Comparison of ENCODE assay signal across 9 cellular contexts in genomic region chr12:21773263-21773741, GRCh38. TPM values are rescaled to one million over a fixed set of nuclear protein-coding genes. Genes with fewer than 3 reads are reported as not detected.
DNase-seq lines count a peak whose midpoint lies in the region; ATAC-seq, FAIRE-seq and TF ChIP-seq lines count a peak whose summit lies in the region.
"Had no signal": no experiment of that assay in that cellular context is flagged by ENCODE, and none has a peak within 500 bp of the region (broad histone marks: within the 10 kb centered on the region; RNA-seq: fewer than 3 reads in every experiment).

No MANE protein-coding gene starts in this region.

- no peak for FAIRE-seq in pancreas (lab: Jason Lieb, UNC)

- H3K27ac ChIP-seq in DND-41 (ENCODE audit: low read length): no peak overlapping the region
- peak overlapping the region in 3 of 4 donors; percentile 0 to 94 (median 93) for H3K27ac ChIP-seq in pancreas
- H3K27ac ChIP-seq: HL-60 had no signal

- H3K36me3 ChIP-seq in DND-41 (ENCODE audit: insufficient read depth, low read length) (no peaks in the 10 kb centered on the region), pancreas (no peaks in the 10 kb centered on the region)

- 10 to 23% methylated on average over 23 of the region's 23 CpGs for WGBS in pancreas, 2 donors

- H3K4me3 ChIP-seq in DND-41 (ENCODE audit: low read depth in 1 of 2, low read length in 2 of 2) (no peak overlapping the region), fibroblast of the aortic adventitia (ENCODE audit: low read depth, low read length) (peak overlapping the region; percentile 73), pancreas (peak overlapping the region; percentile 33 to 68 (median 44))

- H3K9me3 ChIP-seq in DND-41 (ENCODE audit: insufficient read depth, low read length, severe bottlenecking) (no peaks in the 10 kb centered on the region), pancreas (no peaks in the 10 kb centered on the region)

- no peak overlapping the region for H3K9ac ChIP-seq in DND-41 (ENCODE audit: low read depth, low read length)

- TF ChIP-seq CTCF in DND-41 (IDR thresholded peaks at IDR 0.05; ENCODE audit: borderline replicate concordance, extremely low read depth, low read length, poor library complexity, severe bottlenecking): peak; percentile 27
- peak; percentile 26 for TF ChIP-seq CTCF in fibroblast of the aortic adventitia (IDR thresholded peaks at IDR 0.05; ENCODE audit: insufficient read depth, low read length)
- TF ChIP-seq CTCF in pancreas (IDR thresholded peaks at IDR 0.05): peak in 1 of 4 donors; percentile 17
- no peak for TF ChIP-seq CTCF in GM20000 (IDR thresholded peaks at IDR 0.05; ENCODE audit: extremely low read depth, missing control alignments)

- no peaks in the 10 kb centered on the region for H3K79me2 ChIP-seq in DND-41 (ENCODE audit: insufficient read depth, low read length)

- H3K27me3 ChIP-seq in DND-41 (ENCODE audit: insufficient read depth, low read length, poor library complexity): no peaks in the 10 kb centered on the region
- no peaks in the 10 kb centered on the region for H3K27me3 ChIP-seq in pancreas

- intact Hi-C loops in pancreas (cut with DNase I): no loop called here

- DNase-seq in DND-41 (no peak), NCI-H82 treated with DMSO at 0.1 percent for 48 hours (lab: John Stamatoyannopoulos, UW; ENCODE audit: unreplicated experiment) (peak; percentile 24), fibroblast of the aortic adventitia (ENCODE audit: low read depth) (peak; percentile 41), pancreas (peak; percentile 63 to 77 (median 70)), NCI-H446 treated with DMSO at 0.1 percent for 48 hours (lab: John Stamatoyannopoulos, UW) (no peak), NCI-H1417 (lab: John Stamatoyannopoulos, UW) (no peak), NCI-H187 treated with DMSO at 0.1 percent for 48 hours (lab: John Stamatoyannopoulos, UW) (no peak), GM20000 (ENCODE audit: low spot score) (no peak)

- no peak overlapping the region for H2AFZ ChIP-seq in DND-41 (ENCODE audit: low read depth, low read length)

- H4K20me1 ChIP-seq in DND-41 (ENCODE audit: insufficient read depth, low read length): no peaks in the 10 kb centered on the region

- no peak overlapping the region for H3K4me2 ChIP-seq in DND-41 (ENCODE audit: insufficient read depth, low read length)

- ATAC-seq in DND-41 (ENCODE audit: insufficient read depth, low read depth): no peak
- peak; percentile 20 to 57 (median 46) for ATAC-seq in pancreas

- H3K4me1 ChIP-seq in DND-41 (ENCODE audit: insufficient read depth, low read length) (no peaks in the 10 kb centered on the region), pancreas (peaks cover 0 to 28% (median 15%) of the 10 kb centered on the region in 3 donors)

RNA-seq across cellular contexts. Expression of gene KCNJ8, which starts 1.2 kb away (rescaled TPM):
- total RNA-seq in fibroblast of the aortic adventitia (ENCODE audit: low replicate concordance) (2.1 and 5.6 TPM in 2 replicates), pancreas (10 to 100 TPM; 17.3 to 28.8 (median 25.2) TPM)
- 10 to 100 TPM in 1 of 2 donors, 1 to 10 TPM in 1; 7.9 to 19.4 TPM for polyA plus RNA-seq in pancreas

Comparison
In these comparisons a context has a peak if more than half of its experiments do, and no peak if none do; other contexts are left out.
1. DNase-seq: peak in NCI-H82 treated with DMSO at 0.1 percent for 48 hours (single experiment), fibroblast of the aortic adventitia (single experiment) and pancreas (6 of 6); none in DND-41 (single experiment), NCI-H446 treated with DMSO at 0.1 percent for 48 hours (single experiment), NCI-H1417 (0 of 3), NCI-H187 treated with DMSO at 0.1 percent for 48 hours (single experiment) and GM20000 (single experiment).
2. H3K4me3 ChIP-seq: peak in fibroblast of the aortic adventitia (single experiment) and pancreas (4 of 4); none in DND-41 (0 of 2).